In the genomic region with DNA sequence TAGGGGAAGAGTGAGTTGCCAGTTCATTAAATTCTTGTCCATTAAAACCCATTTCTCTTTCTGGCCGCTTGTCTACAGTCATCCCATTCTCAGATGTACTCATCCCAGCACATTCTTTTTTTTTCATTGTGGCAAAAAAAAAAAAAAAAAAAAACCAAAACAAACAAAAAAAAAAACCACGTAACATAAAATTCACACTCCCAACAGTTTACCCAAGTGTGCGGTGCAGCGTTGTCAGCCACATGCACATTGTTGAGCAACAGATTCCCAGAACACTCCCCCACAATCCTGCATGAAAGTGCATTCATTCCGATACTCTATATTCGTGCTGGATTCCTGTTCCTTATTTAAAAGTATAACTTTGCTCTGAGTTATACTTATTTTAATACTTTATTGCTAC, we compare ENCODE assay signal across 16 cellular contexts.
"Had no signal": no experiment of that assay in that cellular context is flagged by ENCODE, and none has a peak within 500 bp of the region (broad histone marks: within the 10 kb centered on the region; RNA-seq: fewer than 3 reads in every experiment).

No MANE protein-coding gene starts in this region.

- H3K9me3 Mint-ChIP-seq: activated CD4-positive, alpha-beta memory T cell treated with anti-CD3 and anti-CD28 coated beads, Interleukin-2, amount 10 ng/mL, durations not matched to agents 7 days and 5 days had no signal

- H3K4me1 ChIP-seq: breast epithelium had no signal

- H3K27ac ChIP-seq: breast epithelium, left ventricle myocardium inferior, neutrophil, transverse colon had no signal

- ATAC-seq: activated CD4-positive, CD25-positive, alpha-beta regulatory T cell treated with anti-CD3 and anti-CD28 coated beads, Interleukin-2, amount 50 U/mL, for 24 hours; gastrocnemius medialis; stimulated activated memory B cell treated with anti-CD40 and anti-IgM and Interleukin-4, amounts not matched to agents 10 μg/mL and 1 μg/mL and 100 μg/mL, for 72 hours had no signal

- H3K27me3 ChIP-seq: breast epithelium, dorsolateral prefrontal cortex, gastrocnemius medialis, transverse colon had no signal

- H3K4me3 Mint-ChIP-seq: activated CD4-positive, alpha-beta memory T cell treated with anti-CD3 and anti-CD28 coated beads, Interleukin-2, amount 10 ng/mL, durations not matched to agents 7 days and 5 days; activated naive CD8-positive, alpha-beta T cell; stimulated activated memory B cell treated with anti-CD40 and anti-IgM and Interleukin-4, amounts not matched to agents 10 μg/mL and 1 μg/mL and 100 μg/mL, for 72 hours had no signal

- H3K27ac Mint-ChIP-seq: activated CD4-positive, alpha-beta memory T cell treated with anti-CD3 and anti-CD28 coated beads, Interleukin-2, amount 10 ng/mL, durations not matched to agents 7 days and 5 days; activated naive CD8-positive, alpha-beta T cell; stimulated activated memory B cell treated with anti-CD40 and anti-IgM and Interleukin-4, amounts not matched to agents 10 μg/mL and 1 μg/mL and 100 μg/mL, for 72 hours had no signal

- H3K4me3 ChIP-seq: breast epithelium, dorsolateral prefrontal cortex, gastrocnemius medialis, left ventricle myocardium inferior, transverse colon had no signal

- H3K36me3 ChIP-seq: breast epithelium, gastrocnemius medialis, left ventricle myocardium inferior, neutrophil, transverse colon had no signal

- H3K9me3 ChIP-seq: breast epithelium, gastrocnemius medialis, left ventricle myocardium inferior, neutrophil, transverse colon had no signal

- H3K36me3 Mint-ChIP-seq: activated naive CD8-positive, alpha-beta T cell; stimulated activated memory B cell treated with anti-CD40 and anti-IgM and Interleukin-4, amounts not matched to agents 10 μg/mL and 1 μg/mL and 100 μg/mL, for 72 hours had no signal

- DNase-seq: activated CD4-positive, alpha-beta memory T cell treated with anti-CD3 and anti-CD28 coated beads, Interleukin-2, amount 10 ng/mL, durations not matched to agents 7 days and 5 days; activated gamma-delta T cell; activated T-cell treated with anti-CD3 and anti-CD28 coated beads, Interleukin-2, amount 50 U/mL, for 48 hours; anterior cingulate cortex; dorsolateral prefrontal cortex; gastrocnemius medialis; kidney; left ventricle myocardium inferior; mesendoderm; posterior cingulate gyrus; transverse colon had no signal
